In genomic region chr6:13708679-13709261, GRCh38 we compare ENCODE assay signal across 8 cellular contexts. TPM values are rescaled to one million over a fixed set of nuclear protein-coding genes. Genes with fewer than 3 reads are reported as not detected.
DNase-seq lines count a peak whose midpoint lies in the region; ATAC-seq and TF ChIP-seq lines count a peak whose summit lies in the region.

No MANE protein-coding gene starts in this region.

- H3K36me3 ChIP-seq in left lung: no peaks in the 10 kb centered on the region
- H3K36me3 ChIP-seq in transverse colon: no peaks in the 10 kb centered on the region

- H3K27ac ChIP-seq in left lung (peak overlapping the region in 1 of 2 donors; percentile 97), transverse colon (peak overlapping the region; percentile 96 to 98 (median 98))

- in situ Hi-C loops in transverse colon (cut with MboI; ENCODE audit: low pct_ligation_motif_present in 1 of 4, low pct_unique_long_range_greater_than_20kb in 1 of 4, low sequenced_read_pairs in 3 of 4): no loop called here

- H3K4me1 Mint-ChIP-seq in activated naive CD8-positive, alpha-beta T cell treated with anti-CD3 and anti-CD28 coated beads, Interleukin-2, amount 10 ng/mL, durations not matched to agents 7 days and 5 days: peaks cover 26% of the 10 kb centered on the region

- DNase-seq in activated gamma-delta T cell treated with Interleukin-2 at 50 U/mL for 16 hours: peak; percentile 9
- DNase-seq in activated gamma-delta T cell (lab: John Stamatoyannopoulos, UW): no peak
- DNase-seq in activated naive CD8-positive, alpha-beta T cell treated with anti-CD3 and anti-CD28 coated beads, Interleukin-2, amount 10 ng/mL, durations not matched to agents 7 days and 5 days: no peak
- DNase-seq in left lung: no peak
- DNase-seq in transverse colon: no peak

- TF ChIP-seq CTCF in left lung (IDR thresholded peaks at IDR 0.05): no peak
- no peak for TF ChIP-seq CTCF in transverse colon (IDR thresholded peaks at IDR 0.05)

- H3K27ac Mint-ChIP-seq in activated naive CD8-positive, alpha-beta T cell treated with anti-CD3 and anti-CD28 coated beads, Interleukin-2, amount 10 ng/mL, durations not matched to agents 7 days and 5 days: peak overlapping the region; percentile 93

- intact Hi-C loops in left lung (cut with DNase I) (no loop called here), transverse colon (cut with DNase I; ENCODE audit: low total_unique reads) (no loop called here)

- H3K4me3 ChIP-seq in left lung (peak overlapping the region; percentile 74 to 86), transverse colon (peak overlapping the region; percentile 63 to 94 (median 84))

- no peak for ATAC-seq in activated naive CD8-positive, alpha-beta T cell treated with anti-CD3 and anti-CD28 coated beads, Interleukin-2, amount 10 ng/mL, durations not matched to agents 7 days and 5 days (ENCODE audit: low read depth)
- no peak for ATAC-seq in left lung
- no peak for ATAC-seq in HG03520 (IDR thresholded peaks at IDR 0.05; ENCODE audit: unreplicated experiment)
- ATAC-seq in HG02588 (IDR thresholded peaks at IDR 0.05; ENCODE audit: unreplicated experiment): no peak
- no peak for ATAC-seq in HG03139 (IDR thresholded peaks at IDR 0.05; ENCODE audit: unreplicated experiment)

- peak overlapping the region; percentile 98 for H3K4me3 Mint-ChIP-seq in activated naive CD8-positive, alpha-beta T cell treated with anti-CD3 and anti-CD28 coated beads, Interleukin-2, amount 10 ng/mL, durations not matched to agents 7 days and 5 days

- no peak for TF ChIP-seq EP300 in transverse colon (IDR thresholded peaks at IDR 0.05; ENCODE audit: low read depth)

- no peaks in the 10 kb centered on the region for H3K9me3 Mint-ChIP-seq in activated naive CD8-positive, alpha-beta T cell treated with anti-CD3 and anti-CD28 coated beads, Interleukin-2, amount 10 ng/mL, durations not matched to agents 7 days and 5 days

- H3K9me3 ChIP-seq in left lung (no peaks in the 10 kb centered on the region), transverse colon (no peaks in the 10 kb centered on the region)

- 4 to 5% methylated on average over 6 to 7 of the region's 7 CpGs for WGBS in transverse colon (ENCODE audit: low coverage in 1 of 2), 2 donors

- no peak for TF ChIP-seq POLR2A in transverse colon (IDR thresholded peaks at IDR 0.05)

- H3K27me3 Mint-ChIP-seq in activated naive CD8-positive, alpha-beta T cell treated with anti-CD3 and anti-CD28 coated beads, Interleukin-2, amount 10 ng/mL, durations not matched to agents 7 days and 5 days: no peaks in the 10 kb centered on the region

- H3K27me3 ChIP-seq in left lung (no peaks in the 10 kb centered on the region), transverse colon (no peaks in the 10 kb centered on the region)

- peaks cover 12 to 51% of the 10 kb centered on the region in 2 donors for H3K4me1 ChIP-seq in left lung
- peaks cover 22 to 49% (median 27%) of the 10 kb centered on the region in 4 donors for H3K4me1 ChIP-seq in transverse colon

- POLR2A ChIA-PET in activated naive CD8-positive, alpha-beta T cell treated with anti-CD3 and anti-CD28 coated beads, Interleukin-2, amount 10 ng/mL, durations not matched to agents 7 days and 5 days (lab: Charles Lee): interaction anchor here (1.0 to 4.6 kb wide), 5 partner anchors 28 to 134 kb away, joined by 3 to 47 read pairs (median 11); partner anchors contain the start of genes NOL7 and SIRT5

- H3K36me3 Mint-ChIP-seq in activated naive CD8-positive, alpha-beta T cell treated with anti-CD3 and anti-CD28 coated beads, Interleukin-2, amount 10 ng/mL, durations not matched to agents 7 days and 5 days: peaks cover 13% of the 10 kb centered on the region

RNA-seq across cellular contexts. Expression of gene RANBP9, which starts 2.9 kb away (rescaled TPM):
- total RNA-seq in activated naive CD8-positive, alpha-beta T cell treated with anti-CD3 and anti-CD28 coated beads, Interleukin-2, amount 10 ng/mL, durations not matched to agents 7 days and 5 days: 10 to 100 TPM; 55.3 to 56.3 TPM
- total RNA-seq in left lung (10 to 100 TPM; 34.9 to 38.2 TPM), transverse colon (10 to 100 TPM; 17.9 to 40.8 (median 37.4) TPM)
